8 cellular contexts compared by ENCODE assay signal in the genomic region with DNA sequence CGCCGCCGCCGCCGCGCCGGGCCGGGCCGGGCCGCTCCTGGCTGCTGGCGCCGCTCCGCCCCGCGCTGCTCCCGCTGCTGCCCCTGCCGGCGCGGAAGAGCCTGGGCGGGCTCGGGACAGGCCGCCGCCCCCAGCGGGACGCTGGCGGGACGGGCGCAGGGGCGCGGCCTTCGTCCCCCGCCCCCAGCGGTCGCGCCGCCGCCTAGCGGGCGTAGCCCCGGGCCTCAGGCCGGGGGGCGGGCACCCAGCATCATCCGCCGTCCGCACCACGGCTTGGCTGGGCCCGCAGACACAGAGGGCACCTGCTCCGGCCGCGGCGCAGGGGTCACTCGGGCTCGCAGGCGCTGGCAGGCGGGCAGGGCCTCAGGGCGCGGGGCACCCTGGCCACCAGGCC. TPM values are rescaled to one million over a fixed set of nuclear protein-coding genes. Genes with fewer than 3 reads are reported as not detected.
DNase-seq lines count a peak whose midpoint lies in the region; TF ChIP-seq lines count a peak whose summit lies in the region.

AMFR (minus strand) TSS at position 107 of the 394 bp plus-strand sequence. CDS start 218 bp downstream, outside the sequence.

- peak within 1 kb of the TSS; percentile 95 for H3K4me2 ChIP-seq in mammary epithelial cell (ENCODE audit: insufficient read depth, low read depth, low read length)

- H3K27ac ChIP-seq in mammary epithelial cell (ENCODE audit: insufficient read depth, low read depth, low read length) = peak within 1 kb of the TSS; percentile 74
- peak within 1 kb of the TSS; percentile 69 to 95 (median 88) for H3K27ac ChIP-seq in skin epidermis

- intact Hi-C loops in mammary epithelial cell (cut with micrococcal nuclease) = loop anchor here (2.0 kb wide), 1 partner anchor 25 kb away; the partner anchor contains the start of genes NUDT21 and OGFOD1

- peaks cover 51% of the 10 kb centered on the region for H3K79me2 ChIP-seq in mammary epithelial cell (ENCODE audit: insufficient read depth, low read length)

- no TSS peak for BruUV-seq in mammary epithelial cell (replicated peaks; lab: Mats Ljungman, UMichigan)

- dilution Hi-C loops in mammary epithelial cell (cut with HindIII; ENCODE audit: low sequenced_read_pairs) = no loop called here

- no peaks in the 10 kb centered on the region for H3K9me3 ChIP-seq in mammary epithelial cell (replicated peaks; ENCODE audit: insufficient read depth, low read length)

- CTCF ChIA-PET in mammary epithelial cell (lab: Charles Lee; ENCODE audit: low non-redundant PET) = no interaction called here

- H3K36me3 ChIP-seq in H7 (replicated peaks; ENCODE audit: control insufficient read depth, insufficient read depth, low read length) = no peaks in the 10 kb centered on the region; the same call in 1 of the 2 replicates
- H3K36me3 ChIP-seq in mammary epithelial cell (ENCODE audit: insufficient read depth, low read length) = peaks cover 2% of the 10 kb centered on the region

- peak within 1 kb of the TSS; percentile 75 for H3K9ac ChIP-seq in mammary epithelial cell (ENCODE audit: insufficient read depth, low read length)

- DNase-seq in H7 = peak; percentile 94
- DNase-seq in M059J (ENCODE audit: low read depth) = peak; percentile 78
- DNase-seq in UCSD-AML1 (lab: John Stamatoyannopoulos, UW; ENCODE audit: unreplicated experiment) = peak; percentile 85
- DNase-seq in mammary epithelial cell = peak; percentile 72
- DNase-seq in iPS-NIHi7 (ENCODE audit: extremely low spot score) = peak; percentile 92
- DNase-seq in NCI-H2081 treated with DMSO at 0.1 percent for 48 hours (lab: John Stamatoyannopoulos, UW) = no peak

- H3K4me1 ChIP-seq in mammary epithelial cell (ENCODE audit: insufficient read depth, low read length) = peaks cover 16% of the 10 kb centered on the region

- no peaks in the 10 kb centered on the region for H4K20me1 ChIP-seq in mammary epithelial cell (ENCODE audit: insufficient read depth, low read length)

- no CpG with 5 or more reads among the region's 57 CpGs for WGBS in mammary epithelial cell (ENCODE audit: low coverage, missing lambda C conversion rate)

- in situ Hi-C loops in mammary epithelial cell (cut with MboI; ENCODE audit: low sequenced_read_pairs in 2 of 2) = no loop called here

- peak within 1 kb of the TSS; percentile 84 for H2AFZ ChIP-seq in mammary epithelial cell (ENCODE audit: low read depth, low read length)

- TF ChIP-seq CTCF in GM12872 (IDR thresholded peaks at IDR 0.05; ENCODE audit: insufficient read depth, low read depth, low read length) = peak; percentile 45; the same call in 1 of the 3 replicates
- peak in 1 of 2 donors; percentile 28 for TF ChIP-seq CTCF in mammary epithelial cell (conservative IDR thresholded peaks at IDR 0.05 in 1 of 2, IDR thresholded peaks at IDR 0.05 in 1 of 2; ENCODE audit: extremely low read depth in 1 of 2, insufficient read depth in 1 of 2, low read depth in 1 of 2, low read length in 2 of 2)

- H3K4me3 ChIP-seq in H7 (ENCODE audit: insufficient read depth, low read depth, low read length) = peak within 1 kb of the TSS; percentile 82
- H3K4me3 ChIP-seq in mammary epithelial cell (replicated peaks in 1 of 3; ENCODE audit: insufficient read depth in 1 of 3, low read depth in 2 of 3, low read length in 3 of 3) = peak within 1 kb of the TSS; percentile 56 to 80 (median 77)
- peak within 1 kb of the TSS; percentile 54 to 98 (median 85) for H3K4me3 ChIP-seq in skin epidermis

- H3K27me3 ChIP-seq in H7 (ENCODE audit: control insufficient read depth, insufficient read depth, low read length) = peaks cover 1% of the 10 kb centered on the region; the same call in 1 of the 2 replicates
- H3K27me3 ChIP-seq in mammary epithelial cell (ENCODE audit: insufficient read depth, low read length) = no peaks in the 10 kb centered on the region

RNA-seq across cellular contexts. Expression of gene AMFR, which starts in this region (rescaled TPM):
- 83.1 and 91.1 TPM in 2 replicates for total RNA-seq in H7 (2014; rRNA removed; shearing (Covaris generic))
- 128 and 196 TPM in 2 replicates for total RNA-seq in M059J (2014; rRNA removed; shearing (Covaris generic))
- total RNA-seq in mammary epithelial cell = 100 to 1,000 TPM in 1 of 2 donors, 10 to 100 TPM in 1; 77.7 to 238 TPM
- polyA plus RNA-seq in mammary epithelial cell = 54.6 TPM
- 400 TPM for polyA minus RNA-seq in mammary epithelial cell
